8 cellular contexts compared by ENCODE assay signal in genomic region chr4:153465583-153465921, GRCh38. TPM values are rescaled to one million over a fixed set of nuclear protein-coding genes. Genes with fewer than 3 reads are reported as not detected.
DNase-seq lines count a peak whose midpoint lies in the region; ATAC-seq and TF ChIP-seq lines count a peak whose summit lies in the region.

No MANE protein-coding gene starts in this region.

- TF ChIP-seq CTCF in omental fat pad (IDR thresholded peaks at IDR 0.05) = no peak

- DNase-seq in DMS153 treated with DMSO at 0.1 percent for 48 hours (lab: John Stamatoyannopoulos, UW; ENCODE audit: unreplicated experiment) = peak; percentile 27
- DNase-seq in MV-4-11 (lab: John Stamatoyannopoulos, UW) = peak; percentile 50
- DNase-seq in activated effector memory CD4-positive, alpha-beta T cell treated with Interleukin-2 at 50 U/mL for 16 hours = peak; percentile 34
- peak; percentile 45 for DNase-seq in glomerular visceral epithelial cell (ENCODE audit: extremely low spot score)
- DNase-seq in omental fat pad (ENCODE audit: low spot score) = no peak
- DNase-seq in NCI-H2107 treated with DMSO at 0.1 percent for 48 hours (lab: John Stamatoyannopoulos, UW; ENCODE audit: unreplicated experiment) = no peak

- ATAC-seq in GM21447 (IDR thresholded peaks at IDR 0.05; ENCODE audit: unreplicated experiment) (peak; percentile 10), omental fat pad (ENCODE audit: low FRiP score) (peak; percentile 44), HG03196 (IDR thresholded peaks at IDR 0.05; ENCODE audit: unreplicated experiment) (no peak)

RNA-seq across cellular contexts. Expression of gene TMEM131L, which starts 0.6 kb away (rescaled TPM):
- 10 to 100 TPM; 17.7 to 43.9 (median 24.8) TPM for total RNA-seq in omental fat pad

Comparison
In these comparisons a context has a peak if more than half of its experiments do, and no peak if none do; other contexts are left out.
1. DNase-seq: peak in DMS153 treated with DMSO at 0.1 percent for 48 hours (single experiment), MV-4-11 (single experiment), activated effector memory CD4-positive, alpha-beta T cell treated with Interleukin-2 at 50 U/mL for 16 hours (single experiment) and glomerular visceral epithelial cell (single experiment); none in omental fat pad (single experiment) and NCI-H2107 treated with DMSO at 0.1 percent for 48 hours (single experiment).